20 cellular contexts compared by ENCODE assay signal in genomic region chr1:169574336-169574735, GRCh38. TPM values are rescaled to one million over a fixed set of nuclear protein-coding genes. Genes with fewer than 3 reads are reported as not detected.
DNase-seq lines count a peak whose midpoint lies in the region; ATAC-seq and TF ChIP-seq lines count a peak whose summit lies in the region.
"Had no signal": no experiment of that assay in that cellular context is flagged by ENCODE, and none has a peak within 500 bp of the region (broad histone marks: within the 10 kb centered on the region; RNA-seq: fewer than 3 reads in every experiment).

No MANE protein-coding gene starts in this region.

- H3K4me1 ChIP-seq in right atrium auricular region (peaks cover 0 to 35% of the 10 kb centered on the region in 2 donors), tibial artery (no peaks in the 10 kb centered on the region), ascending aorta (no peaks in the 10 kb centered on the region)

- TF ChIP-seq CTCF in right atrium auricular region (IDR thresholded peaks at IDR 0.05) (no peak), tibial artery (IDR thresholded peaks at IDR 0.05) (no peak), ascending aorta (IDR thresholded peaks at IDR 0.05) (no peak)

- no peaks in the 10 kb centered on the region for H3K36me3 ChIP-seq in right atrium auricular region
- no peaks in the 10 kb centered on the region for H3K36me3 ChIP-seq in tibial artery
- H3K36me3 ChIP-seq in ascending aorta = no peaks in the 10 kb centered on the region
- H3K36me3 ChIP-seq: MG63 had no signal

- no peak for ATAC-seq in left cardiac atrium
- no peak for ATAC-seq in T-helper 17 cell
- ATAC-seq in HG03196 (IDR thresholded peaks at IDR 0.05; ENCODE audit: unreplicated experiment) = no peak

- H3K9me3 ChIP-seq in T-helper 17 cell (ENCODE audit: control insufficient read depth, low read length, poor library complexity, severe bottlenecking) (no peaks in the 10 kb centered on the region), right atrium auricular region (no peaks in the 10 kb centered on the region), tibial artery (no peaks in the 10 kb centered on the region), ascending aorta (no peaks in the 10 kb centered on the region)
- H3K9me3 ChIP-seq: MG63 had no signal

- no peaks in the 10 kb centered on the region for H3K27me3 Mint-ChIP-seq in T-helper 17 cell

- H3K4me3 ChIP-seq in right atrium auricular region = no peak overlapping the region
- no peak overlapping the region for H3K4me3 ChIP-seq in tibial artery
- H3K4me3 ChIP-seq in ascending aorta = no peak overlapping the region
- H3K4me3 ChIP-seq: MG63 had no signal

- intact Hi-C loops in left cardiac atrium (cut with DNase I) = no loop called here
- intact Hi-C loops in cardiac septum (cut with DNase I) = no loop called here
- intact Hi-C loops in tibial artery (cut with DNase I; ENCODE audit: low total_unique reads) = no loop called here
- intact Hi-C loops in ascending aorta (cut with DNase I) = no loop called here

- H3K4me3 Mint-ChIP-seq in T-helper 17 cell = no peak overlapping the region
- H3K4me3 Mint-ChIP-seq: B cell, H9 had no signal

- H3K27ac ChIP-seq in right atrium auricular region (peak overlapping the region; percentile 18 to 38), tibial artery (no peak overlapping the region), ascending aorta (no peak overlapping the region)

- peaks cover 19% of the 10 kb centered on the region for H3K4me1 Mint-ChIP-seq in T-helper 17 cell
- H3K4me1 Mint-ChIP-seq: B cell, H9 had no signal

- H3K27me3 ChIP-seq in right atrium auricular region = no peaks in the 10 kb centered on the region
- H3K27me3 ChIP-seq in tibial artery = no peaks in the 10 kb centered on the region
- H3K27me3 ChIP-seq in ascending aorta = no peaks in the 10 kb centered on the region

- H3K27ac Mint-ChIP-seq in T-helper 17 cell = peak overlapping the region; percentile 44
- H3K27ac Mint-ChIP-seq: B cell, H9 had no signal

- DNase-seq in left cardiac atrium = peak; percentile 47
- DNase-seq in cardiac septum (ENCODE audit: low spot score) = no peak
- DNase-seq in T-helper 17 cell = no peak
- no peak for DNase-seq in right atrium auricular region (ENCODE audit: low spot score)
- DNase-seq in tibial artery = no peak
- DNase-seq in ascending aorta (ENCODE audit: low spot score in 2 of 2) = no peak
- DNase-seq: H9, IMR-90, MG63, NCI-H1048, NCI-H1436, NCI-H2081 treated with DMSO at 0.1 percent for 48 hours, NCI-H446 treated with DMSO at 0.1 percent for 48 hours, OCI-M1, SIG-M5 had no signal

- H3K36me3 Mint-ChIP-seq in T-helper 17 cell (ENCODE audit: low read depth) = peaks cover 9% of the 10 kb centered on the region

RNA-seq across cellular contexts. Expression of gene F5, which starts 11.9 kb away (rescaled TPM):
- 10 to 100 TPM; 17.8 to 20.9 TPM for total RNA-seq in left cardiac atrium
- 0.97 TPM for total RNA-seq in cardiac septum
- total RNA-seq in T-helper 17 cell = 10 to 100 TPM; 24.3 to 33.0 TPM
- total RNA-seq in right atrium auricular region = 10 to 100 TPM in 1 of 2 donors, 1 to 10 TPM in 1; 4.9 to 55.5 TPM
- not detected for total RNA-seq in ascending aorta
- total RNA-seq: A172, HT1080, IMR-90, RPMI7951 had no signal

RNA-seq across cellular contexts. Expression of gene SELP, which starts 55.6 kb away (rescaled TPM):
- 10 to 100 TPM; 12.4 to 22.5 TPM for total RNA-seq in left cardiac atrium
- total RNA-seq in cardiac septum = 10.6 TPM
- total RNA-seq in T-helper 17 cell = 10 to 100 TPM in 1 of 2 donors, 1 to 10 TPM in 1; 2.3 to 35.4 TPM
- total RNA-seq in right atrium auricular region = 10 to 100 TPM; 13.7 to 16.7 TPM
- 40.0 TPM for total RNA-seq in ascending aorta
- total RNA-seq: A172, H9, HT1080, IMR-90, RPMI7951 had no signal

Comparison
In these comparisons a context has a peak if more than half of its experiments do, and no peak if none do; other contexts are left out.
1. H3K27ac ChIP-seq: peak in right atrium auricular region (2 of 2); none in tibial artery (0 of 2) and ascending aorta (0 of 2).